Comparison of ENCODE assay signal across 16 cellular contexts in genomic region chr14:37328673-37329072, GRCh38.
DNase-seq lines count a peak whose midpoint lies in the region; ATAC-seq, FAIRE-seq and TF ChIP-seq lines count a peak whose summit lies in the region.
"Had no signal": no experiment of that assay in that cellular context is flagged by ENCODE, and none has a peak within 500 bp of the region (broad histone marks: within the 10 kb centered on the region; RNA-seq: fewer than 3 reads in every experiment).

No MANE protein-coding gene starts in this region.

- H3K36me3 ChIP-seq in Caco-2 (ENCODE audit: control insufficient read depth, insufficient read depth, low read length) (peaks cover 3% of the 10 kb centered on the region; the same call in 1 of the 2 replicates), endothelial cell of umbilical vein (ENCODE audit: control insufficient read depth in 2 of 2, extremely low read depth in 1 of 2, insufficient read depth in 2 of 2, low read length in 2 of 2) (no peaks in the 10 kb centered on the region), HepG2 (replicated peaks in 1 of 2; ENCODE audit: control insufficient read depth in 1 of 2, insufficient read depth in 2 of 2, low read length in 2 of 2) (no peaks in the 10 kb centered on the region), MM.1S (replicated peaks; ENCODE audit: insufficient read depth, low read length) (no peaks in the 10 kb centered on the region)

- in situ Hi-C loops in HepG2 (cut with HindIII; ENCODE audit: extremely low pct_ligation_motif_present, low pct_unique_long_range_greater_than_20kb) = no loop called here

- intact Hi-C loops in Caco-2 (cut with micrococcal nuclease; ENCODE audit: unreplicated experiment) (loop anchor here (1.0 to 5.0 kb wide), 8 partner anchors 48 to 262 kb away; no protein-coding TSS in a partner anchor), endothelial cell of umbilical vein (cut with micrococcal nuclease) (no loop called here), HepG2 (cut with micrococcal nuclease; ENCODE audit: unreplicated experiment) (loop anchor here (1.0 to 2.0 kb wide), 5 partner anchors 76 to 268 kb away; no protein-coding TSS in a partner anchor)

- H3K4me1 Mint-ChIP-seq in Caco-2 (ENCODE audit: low read depth, unreplicated experiment) = peaks cover 15% of the 10 kb centered on the region

- H4K20me1 ChIP-seq in endothelial cell of umbilical vein (replicated peaks; ENCODE audit: control insufficient read depth, extremely low read depth, insufficient read depth, low read length) = no peaks in the 10 kb centered on the region
- no peaks in the 10 kb centered on the region for H4K20me1 ChIP-seq in HepG2 (ENCODE audit: insufficient read depth, low read length)
- H4K20me1 ChIP-seq in MM.1S (ENCODE audit: insufficient read depth, low read length) = no peaks in the 10 kb centered on the region

- CTCF ChIA-PET in Caco-2 (lab: Charles Lee) (interaction anchor here (1.0 kb wide), 1 partner anchor 12 kb away, joined by 3 read pairs; no protein-coding TSS in a partner anchor), endothelial cell of umbilical vein (lab: Charles Lee) (interaction anchor here (0.7 to 1.9 kb wide), 3 partner anchors 13 to 99 kb away, joined by 3 to 6 read pairs (median 3); no protein-coding TSS in a partner anchor), HepG2 (lab: Yijun Ruan, JAX; ENCODE audit: low intra/inter-chr PET ratio, low total read pairs) (interaction anchor here (1.0 kb wide), 1 partner anchor 218 kb away, joined by 3 read pairs; no protein-coding TSS in a partner anchor)

- ATAC-seq in HepG2 (peak; percentile 72), HG03108 (IDR thresholded peaks at IDR 0.05; ENCODE audit: unreplicated experiment) (no peak), GM21367 (IDR thresholded peaks at IDR 0.05; ENCODE audit: unreplicated experiment) (no peak)
- ATAC-seq: HCT116 had no signal

- TF ChIP-seq EP300 in HepG2 (IDR thresholded peaks at IDR 0.05; ENCODE audit: low read depth in 2 of 2, low read length in 2 of 2) = no peak
- TF ChIP-seq EP300 in HepG2 (CRISPR knock-in tag; IDR thresholded peaks at IDR 0.05; ENCODE audit: borderline replicate concordance) = no peak

- H3K4me3 Mint-ChIP-seq in Caco-2 (ENCODE audit: unreplicated experiment) = peak overlapping the region; percentile 56
- H3K4me3 Mint-ChIP-seq: CD4-positive, alpha-beta T cell; HFFc6 had no signal

- H3K9ac ChIP-seq in endothelial cell of umbilical vein (replicated peaks; ENCODE audit: extremely low read depth, insufficient read depth, low read length) (no peak overlapping the region), HepG2 (ENCODE audit: insufficient read depth, low read depth, low read length) (peak overlapping the region; percentile 10; the same call in 1 of the 2 replicates), MM.1S (ENCODE audit: low read length) (no peak overlapping the region)

- TF ChIP-seq CTCF in Caco-2 (IDR thresholded peaks at IDR 0.05; ENCODE audit: insufficient read depth in 1 of 2, low read depth in 1 of 2, low read length in 1 of 2, severe bottlenecking in 1 of 2, unreplicated experiment in 1 of 2) (no peak), endothelial cell of umbilical vein (IDR thresholded peaks at IDR 0.05; ENCODE audit: extremely low read depth in 1 of 2, insufficient read depth in 1 of 2, low read depth in 1 of 2, low read length in 2 of 2) (no peak), HepG2 (CRISPR knock-in tag; IDR thresholded peaks at IDR 0.05) (no peak), MM.1S (IDR thresholded peaks at IDR 0.05; ENCODE audit: low read length) (no peak)

- H3K9me2 ChIP-seq in MM.1S (replicated peaks; ENCODE audit: insufficient read depth, low read length) = no peaks in the 10 kb centered on the region

- 68% methylated on average over 1 of the region's 1 CpG for WGBS in HepG2 (ENCODE audit: low lambda C conversion rate)

- dilution Hi-C loops in endothelial cell of umbilical vein (cut with MboI; ENCODE audit: extremely low pct_ligation_motif_present, low sequenced_read_pairs) = no loop called here

- H3K27me3 ChIP-seq in Caco-2 (replicated peaks; ENCODE audit: control insufficient read depth, insufficient read depth, low read length) (no peaks in the 10 kb centered on the region), endothelial cell of umbilical vein (ENCODE audit: control insufficient read depth in 2 of 2, insufficient read depth in 2 of 2, low read length in 2 of 2) (no peaks in the 10 kb centered on the region), HepG2 (ENCODE audit: control insufficient read depth in 1 of 2, insufficient read depth in 2 of 2, low read length in 2 of 2) (no peaks in the 10 kb centered on the region), MM.1S (replicated peaks; ENCODE audit: insufficient read depth, low read length) (no peaks in the 10 kb centered on the region)

- no peak for TF ChIP-seq POLR2A in endothelial cell of umbilical vein (IDR thresholded peaks at IDR 0.05; ENCODE audit: low read depth, low read length)
- no peak for TF ChIP-seq POLR2A in HepG2 (IDR thresholded peaks at IDR 0.05; ENCODE audit: insufficient read depth in 1 of 2, low read depth in 2 of 2, low read length in 2 of 2)

- H3K9me3 ChIP-seq in Caco-2 (no peaks in the 10 kb centered on the region; the same call in none of the 2 replicates), endothelial cell of umbilical vein (replicated peaks; ENCODE audit: control insufficient read depth, insufficient read depth, low read length) (no peaks in the 10 kb centered on the region), HepG2 (ENCODE audit: low read length) (peaks cover 8% of the 10 kb centered on the region), MM.1S (replicated peaks; ENCODE audit: insufficient read depth, low read length) (no peaks in the 10 kb centered on the region)

- POLR2A ChIA-PET in Caco-2 (lab: Charles Lee) (no interaction called here), endothelial cell of umbilical vein (lab: Charles Lee) (no interaction called here), HepG2 (lab: Yijun Ruan, JAX) (interaction anchor here (0.8 to 2.5 kb wide), 8 partner anchors 12 to 369 kb away, joined by 3 to 16 read pairs (median 4); partner anchors contain the start of genes FOXA1 and TTC6)

- peaks cover 30% of the 10 kb centered on the region for H3K36me3 Mint-ChIP-seq in Caco-2 (ENCODE audit: insufficient read depth, unreplicated experiment)

- H3K27ac Mint-ChIP-seq in Caco-2 (ENCODE audit: unreplicated experiment) = peak overlapping the region; percentile 65
- H3K27ac Mint-ChIP-seq: CD4-positive, alpha-beta T cell; HFFc6 had no signal

- H2AFZ ChIP-seq in endothelial cell of umbilical vein (ENCODE audit: low read depth, low read length) (no peak overlapping the region), HepG2 (ENCODE audit: low read length) (peak overlapping the region; percentile 60), MM.1S (ENCODE audit: low read length) (no peak overlapping the region)

- no peak for TF ChIP-seq RAD21 in HepG2 (CRISPR knock-in tag; IDR thresholded peaks at IDR 0.05)

- H3K4me2 ChIP-seq in endothelial cell of umbilical vein (ENCODE audit: insufficient read depth, low read length) (no peak overlapping the region), HepG2 (ENCODE audit: low read depth, low read length) (peak overlapping the region; percentile 53), MM.1S (ENCODE audit: low read depth, low read length) (no peak overlapping the region)

- H3K27ac ChIP-seq in endothelial cell of umbilical vein (ENCODE audit: insufficient read depth, low read depth, low read length) (no peak overlapping the region), HepG2 (ENCODE audit: extremely low read length, insufficient read depth, low read length) (peak overlapping the region; percentile 57), MM.1S (ENCODE audit: low read length) (no peak overlapping the region)

- H3K27me3 Mint-ChIP-seq in Caco-2 (ENCODE audit: insufficient read depth, unreplicated experiment) = no peaks in the 10 kb centered on the region
- H3K27me3 Mint-ChIP-seq: CD4-positive, alpha-beta T cell had no signal

- H3K79me2 ChIP-seq in endothelial cell of umbilical vein (ENCODE audit: control insufficient read depth, insufficient read depth, low read length) (no peaks in the 10 kb centered on the region), HepG2 (ENCODE audit: insufficient read depth, low read length) (no peaks in the 10 kb centered on the region), MM.1S (ENCODE audit: low read length) (no peaks in the 10 kb centered on the region)

- H3F3A ChIP-seq in MM.1S (ENCODE audit: insufficient read depth, low read length) = no peaks in the 10 kb centered on the region

- no peaks in the 10 kb centered on the region for H3K9me1 ChIP-seq in endothelial cell of umbilical vein (replicated peaks; ENCODE audit: control insufficient read depth, extremely low read depth, insufficient read depth, low read length)

- H3K4me3 ChIP-seq in Caco-2 (ENCODE audit: low read depth, low read length) (no peak overlapping the region), endothelial cell of umbilical vein (replicated peaks in 1 of 3; ENCODE audit: insufficient read depth in 1 of 3, low read depth in 1 of 3, low read length in 3 of 3) (no peak overlapping the region), HepG2 (replicated peaks in 1 of 3; ENCODE audit: insufficient read depth in 1 of 3, low read depth in 2 of 3, low read length in 3 of 3) (peak overlapping the region in 1 of 3 experiments; percentile 23; a peak in 2 of 6 replicates), MM.1S (ENCODE audit: low read length) (no peak overlapping the region)

- BruUV-seq in Caco-2 (replicated peaks; lab: Mats Ljungman, UMichigan) = no TSS peak
- BruUV-seq in endothelial cell of umbilical vein (replicated peaks; lab: Mats Ljungman, UMichigan) = no TSS peak
- no TSS peak for BruUV-seq in HepG2 (replicated peaks; lab: Mats Ljungman, UMichigan)

- FAIRE-seq in endothelial cell of umbilical vein (lab: Jason Lieb, UNC) = no peak
- no peak for FAIRE-seq in HepG2 (lab: Jason Lieb, UNC)
- FAIRE-seq: A204.1 had no signal

- H3K4me1 ChIP-seq in Caco-2 = peaks cover 23% of the 10 kb centered on the region
- peaks cover 7% of the 10 kb centered on the region for H3K4me1 ChIP-seq in endothelial cell of umbilical vein (ENCODE audit: control insufficient read depth, extremely low read depth, insufficient read depth, low read length)
- H3K4me1 ChIP-seq in HepG2 (ENCODE audit: insufficient read depth, low read length) = peaks cover 30% of the 10 kb centered on the region
- H3K4me1 ChIP-seq in MM.1S (ENCODE audit: low read length) = no peaks in the 10 kb centered on the region

- H3K9me3 Mint-ChIP-seq in Caco-2 (ENCODE audit: unreplicated experiment) = peaks cover 17% of the 10 kb centered on the region

- DNase-seq in Caco-2 (peak in 1 of 2 experiments; percentile 8), endothelial cell of umbilical vein (ENCODE audit: low read depth, low spot score) (peak; percentile 8), HepG2 (ENCODE audit: low spot score) (no peak), inferior parietal cortex (ENCODE audit: extremely low spot score) (no peak), MM.1S (no peak)
- DNase-seq: AML-193; CD4-positive, alpha-beta T cell; DMS79 treated with DMSO at 0.1 percent for 48 hours; GF-D8; GOT3; H7; HFFc6 had no signal

TF ChIP-seq in endothelial cell of umbilical vein, 7 proteins besides CTCF, POLR2A, EP300 and RAD21 (continues in another document):
- no peak for TF ChIP-seq POLR2AphosphoS5 (IDR thresholded peaks at IDR 0.05; ENCODE audit: insufficient read depth, low read depth, low read length)
- TF ChIP-seq MYC (IDR thresholded peaks at IDR 0.05; ENCODE audit: low read depth, low read length) = no peak

TF ChIP-seq in HepG2, 621 proteins besides CTCF, POLR2A, EP300 and RAD21 (continues in another document):
- no peak for TF ChIP-seq CHD2 (IDR thresholded peaks at IDR 0.05; ENCODE audit: low read depth, low read length)
